12 cellular contexts compared by ENCODE assay signal in genomic region chr11:96254854-96255253, GRCh38.
DNase-seq lines count a peak whose midpoint lies in the region; ATAC-seq and TF ChIP-seq lines count a peak whose summit lies in the region.
"Had no signal": no experiment of that assay in that cellular context is flagged by ENCODE, and none has a peak within 500 bp of the region (broad histone marks: within the 10 kb centered on the region; RNA-seq: fewer than 3 reads in every experiment).

No MANE protein-coding gene starts in this region.

- H2BK15ac ChIP-seq in mesendoderm (replicated peaks; ENCODE audit: low read depth) = no peak overlapping the region

- H3K9me3 Mint-ChIP-seq in activated naive CD4-positive, alpha-beta T cell treated with anti-CD3 and anti-CD28 coated beads, Interleukin-2, amount 50 U/mL, for 72 hours = peaks cover 0 to under 1% of the 10 kb centered on the region in 2 donors

- H3K56ac ChIP-seq in mesendoderm (ENCODE audit: low read length) = no peak overlapping the region

- in situ Hi-C loops in GM13976 (cut with MboI; ENCODE audit: low sequenced_read_pairs, unreplicated experiment) = no loop called here

- H3K4me1 ChIP-seq in heart right ventricle (peaks cover 22 to 73% (median 66%) of the 10 kb centered on the region in 9 donors), mesendoderm (ENCODE audit: control insufficient read depth, low read depth, low read length) (no peaks in the 10 kb centered on the region), upper lobe of right lung (peaks cover 65% of the 10 kb centered on the region)

- no peak overlapping the region for H2AK5ac ChIP-seq in mesendoderm (ENCODE audit: low read length)

- H4K8ac ChIP-seq in mesendoderm (ENCODE audit: low read depth, low read length) = no peak overlapping the region

- no peaks in the 10 kb centered on the region for H3K9me3 ChIP-seq in heart right ventricle
- H3K9me3 ChIP-seq in upper lobe of right lung = no peaks in the 10 kb centered on the region

- peak overlapping the region; percentile 56 for H3K18ac ChIP-seq in mesendoderm (ENCODE audit: low read length)

- H3K27me3 ChIP-seq in heart right ventricle (no peaks in the 10 kb centered on the region), mesendoderm (ENCODE audit: insufficient read depth, low read length, poor library complexity) (no peaks in the 10 kb centered on the region), upper lobe of right lung (no peaks in the 10 kb centered on the region)
- H3K27me3 ChIP-seq: hepatocyte had no signal

- 89% methylated on average over 8 of the region's 8 CpGs for WGBS in heart right ventricle, 2 donors
- WGBS in mesendoderm (ENCODE audit: extremely low coverage, insufficient coverage, low lambda C conversion rate) = no CpG with 5 or more reads among the region's 8 CpGs

- DNase-seq in heart right ventricle (no peak), left ventricle myocardium superior (no peak), mesendoderm (no peak), upper lobe of right lung (peak; percentile 65), GM13976 (ENCODE audit: low spot score) (no peak), SHP77 (lab: John Stamatoyannopoulos, UW) (no peak)
- DNase-seq in activated naive CD4-positive, alpha-beta T cell treated with anti-CD3 and anti-CD28 coated beads, Interleukin-2, amount 50 U/mL, for 72 hours (ENCODE audit: low spot score in 2 of 2) = no peak
- no peak for DNase-seq in stimulated activated CD4-positive, alpha-beta T cell treated with anti-CD3 and anti-CD28 coated beads, Interleukin-4, amount 100 ng/mL, for 4 hours
- DNase-seq: activated CD8-positive, alpha-beta memory T cell treated with anti-CD3 and anti-CD28 coated beads for 24 hours; NCI-H1417 treated with DMSO at 0.1 percent for 48 hours; NCI-H524 had no signal

- H3K79me1 ChIP-seq in mesendoderm (ENCODE audit: low read length) = no peaks in the 10 kb centered on the region

- no peaks in the 10 kb centered on the region for H3K79me2 ChIP-seq in mesendoderm (ENCODE audit: control insufficient read depth, insufficient read depth, low read length)

- no peak overlapping the region for H3K9ac ChIP-seq in mesendoderm (ENCODE audit: low read length)

- peak overlapping the region in 3 of 10 donors; percentile 5 to 22 (median 17) for H3K4me3 ChIP-seq in heart right ventricle
- H3K4me3 ChIP-seq in mesendoderm (ENCODE audit: low read length) = no peak overlapping the region
- no peak overlapping the region for H3K4me3 ChIP-seq in upper lobe of right lung
- H3K4me3 ChIP-seq: hepatocyte had no signal

- H3K4me2 ChIP-seq in mesendoderm (ENCODE audit: low read length) = no peak overlapping the region

- H3K4ac ChIP-seq in mesendoderm (ENCODE audit: low read depth, low read length) = peak overlapping the region; percentile 85

- H3K36me3 Mint-ChIP-seq in activated naive CD4-positive, alpha-beta T cell treated with anti-CD3 and anti-CD28 coated beads, Interleukin-2, amount 50 U/mL, for 72 hours = peaks cover 24 to 28% of the 10 kb centered on the region in 2 donors

- no peak overlapping the region for H3K23ac ChIP-seq in mesendoderm (ENCODE audit: low read length)

- H2BK5ac ChIP-seq in mesendoderm (ENCODE audit: low read length) = no peak overlapping the region

- intact Hi-C loops in heart right ventricle (cut with DNase I) = loop anchor here in 4 of 10 donors (5.0 to 10.0 kb wide), 6 partner anchors 38 to 198 kb away; partner anchors contain the start of gene MAML2 (in 1 of the 4)
- intact Hi-C loops in left ventricle myocardium superior (cut with micrococcal nuclease) = no loop called here
- intact Hi-C loops in upper lobe of right lung (cut with DNase I) = no loop called here

- TF ChIP-seq CTCF in heart right ventricle (IDR thresholded peaks at IDR 0.05) = no peak
- no peak for TF ChIP-seq CTCF in upper lobe of right lung (IDR thresholded peaks at IDR 0.05)
- no peak for TF ChIP-seq CTCF in GM13976 (IDR thresholded peaks at IDR 0.05; ENCODE audit: borderline replicate concordance, control extremely low read depth, extremely low read depth, insufficient read depth, missing control alignments)

- ATAC-seq in heart right ventricle = no peak
- no peak for ATAC-seq in left ventricle myocardium superior
- ATAC-seq in activated naive CD4-positive, alpha-beta T cell treated with anti-CD3 and anti-CD28 coated beads, Interleukin-2, amount 50 U/mL, for 72 hours = peak in 1 of 2 donors; percentile 31
- ATAC-seq in upper lobe of right lung = no peak

- no peaks in the 10 kb centered on the region for H3K36me3 ChIP-seq in heart right ventricle
- H3K36me3 ChIP-seq in mesendoderm (ENCODE audit: control insufficient read depth, insufficient read depth, low read length) = no peaks in the 10 kb centered on the region
- no peaks in the 10 kb centered on the region for H3K36me3 ChIP-seq in upper lobe of right lung

- peak overlapping the region; percentile 52 to 82 for H3K27ac Mint-ChIP-seq in activated naive CD4-positive, alpha-beta T cell treated with anti-CD3 and anti-CD28 coated beads, Interleukin-2, amount 50 U/mL, for 72 hours

- no peak overlapping the region for H2BK120ac ChIP-seq in mesendoderm (ENCODE audit: low read depth, low read length)

- H4K5ac ChIP-seq in mesendoderm (ENCODE audit: low read length) = no peak overlapping the region

- H3K27ac ChIP-seq in heart right ventricle = peak overlapping the region in 7 of 10 donors; percentile 32 to 79 (median 65)
- no peak overlapping the region for H3K27ac ChIP-seq in mesendoderm (ENCODE audit: low read depth, low read length)
- H3K27ac ChIP-seq in upper lobe of right lung = no peak overlapping the region

Comparison
In these comparisons a context has a peak if more than half of its experiments do, and no peak if none do; other contexts are left out.
1. H3K27ac ChIP-seq: peak in heart right ventricle (7 of 10); none in mesendoderm (single experiment) and upper lobe of right lung (single experiment).